In genomic region chr2:74316616-74317295, GRCh38 we compare ENCODE assay signal across 16 cellular contexts. TPM values are rescaled to one million over a fixed set of nuclear protein-coding genes. Genes with fewer than 3 reads are reported as not detected.
"Had no signal": no experiment of that assay in that cellular context is flagged by ENCODE, and none has a peak within 500 bp of the region (broad histone marks: within the 10 kb centered on the region; RNA-seq: fewer than 3 reads in every experiment).

No MANE protein-coding gene starts in this region.

- H3K4me1 ChIP-seq: left lung had no signal

- H3K4me3 ChIP-seq: left lung had no signal

- ATAC-seq: activated naive CD4-positive, alpha-beta T cell treated with anti-CD3 and anti-CD28 coated beads, Interleukin-2, amount 50 U/mL, for 72 hours; left lung; sciatic nerve; stimulated activated naive B cell treated with anti-CD40 and anti-IgM and Interleukin-4, amounts not matched to agents 10 μg/mL and 1 μg/mL and 100 μg/mL, for 72 hours; T-helper 17 cell had no signal

- H3K27ac ChIP-seq: left lung had no signal

- H3K36me3 ChIP-seq: left lung had no signal

- DNase-seq: activated CD4-positive, alpha-beta T cell treated with anti-CD3 and anti-CD28 coated beads, Interleukin-2, amount 50 U/mL, for 1 hour; activated CD4-positive, CD25-positive, alpha-beta regulatory T cell; activated effector memory CD4-positive, alpha-beta T cell treated with Interleukin-2 at 50 U/mL for 16 hours; activated T-cell treated with anti-CD3 and anti-CD28 coated beads, Interleukin-2, amount 50 U/mL, for 1 hour; dermis blood vessel endothelial cell; endodermal cell; erythroblast; left lung; nephron progenitor cell; stimulated activated CD4-positive, alpha-beta T cell treated with anti-CD3 and anti-CD28 coated beads, Interleukin-2, amount 100 ng/mL, for 24 hours; stimulated activated naive B cell treated with anti-CD40 and anti-IgM and Interleukin-4, amounts not matched to agents 10 μg/mL and 1 μg/mL and 100 μg/mL, for 72 hours; T-helper 17 cell had no signal

- FAIRE-seq: TTC549 had no signal

- H3K27me3 ChIP-seq: left lung had no signal

- H3K9me3 ChIP-seq: left lung had no signal

RNA-seq across cellular contexts. Expression of gene SLC4A5, which starts 26.5 kb away (rescaled TPM):
- total RNA-seq: dermis blood vessel endothelial cell, pulmonary artery endothelial cell had no signal
